ENCODE assay signal across 19 cellular contexts in the genomic region with DNA sequence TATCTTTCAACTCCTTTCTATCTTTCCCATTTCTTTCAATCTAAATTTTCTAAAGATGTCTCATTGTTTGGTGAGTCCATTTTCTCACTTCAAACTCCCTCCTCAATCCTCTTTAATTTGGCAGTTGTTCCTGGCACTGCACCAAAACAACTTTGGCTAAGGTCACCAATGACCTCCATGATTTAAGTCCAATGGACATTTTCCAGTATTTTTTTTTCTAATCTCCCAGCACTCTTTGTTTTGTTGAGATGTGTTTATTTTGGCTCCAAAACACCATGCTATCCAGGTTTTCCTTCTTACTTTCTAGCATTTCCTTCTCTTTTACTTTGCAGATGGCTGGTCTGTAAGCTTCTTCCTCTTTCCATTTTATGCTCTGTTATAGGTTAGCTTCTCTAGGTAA. TPM values are rescaled to one million over a fixed set of nuclear protein-coding genes. Genes with fewer than 3 reads are reported as not detected.
DNase-seq lines count a peak whose midpoint lies in the region; ATAC-seq, FAIRE-seq and TF ChIP-seq lines count a peak whose summit lies in the region.
"Had no signal": no experiment of that assay in that cellular context is flagged by ENCODE, and none has a peak within 500 bp of the region (broad histone marks: within the 10 kb centered on the region; RNA-seq: fewer than 3 reads in every experiment).

No MANE protein-coding gene starts in this region.

- FAIRE-seq in astrocyte (lab: Jason Lieb, UNC): no peak

- H3K9me3 ChIP-seq in SK-N-SH (no peaks in the 10 kb centered on the region), astrocyte (ENCODE audit: insufficient read depth, low read depth, low read length) (no peaks in the 10 kb centered on the region)
- H3K9me3 ChIP-seq: lower lobe of right lung had no signal

- no peak for DNase-seq in SK-N-SH
- DNase-seq in astrocyte (ENCODE audit: low read depth): peak; percentile 70
- DNase-seq in left ventricle myocardium superior: no peak
- DNase-seq in ureter (ENCODE audit: low spot score): peak; percentile 61
- DNase-seq in cortex of kidney (lab: John Stamatoyannopoulos, UW): no peak
- no peak for DNase-seq in activated naive CD8-positive, alpha-beta T cell treated with anti-CD3 and anti-CD28 coated beads for 36 hours
- DNase-seq: 8988T; activated effector memory CD4-positive, alpha-beta T cell treated with Interleukin-2 at 50 U/mL for 16 hours; effector CD4-positive, alpha-beta T cell; lower lobe of right lung; naive thymus-derived CD8-positive, alpha-beta T cell; NCI-H774; T-helper 17 cell had no signal

- no peaks in the 10 kb centered on the region for H3K9me3 Mint-ChIP-seq in astrocyte (ENCODE audit: unreplicated experiment)
- no peaks in the 10 kb centered on the region for H3K9me3 Mint-ChIP-seq in activated naive CD8-positive, alpha-beta T cell treated with anti-CD3 and anti-CD28 coated beads for 36 hours
- H3K9me3 Mint-ChIP-seq: naive thymus-derived CD8-positive, alpha-beta T cell had no signal

- H4K20me1 ChIP-seq in SK-N-SH (ENCODE audit: insufficient read depth) (no peaks in the 10 kb centered on the region), astrocyte (ENCODE audit: insufficient read depth, low read length) (no peaks in the 10 kb centered on the region)

- ATAC-seq in SK-N-SH treated with all-trans-retinoic acid at 6 μM for 48 hours (no peak), left ventricle myocardium superior (peak; percentile 50), HG03439 (IDR thresholded peaks at IDR 0.05; ENCODE audit: unreplicated experiment) (no peak)
- ATAC-seq: activated CD4-positive, CD25-positive, alpha-beta regulatory T cell treated with anti-CD3 and anti-CD28 coated beads, Interleukin-2, amount 50 U/mL, for 24 hours; lower lobe of right lung; naive thymus-derived CD8-positive, alpha-beta T cell; T-helper 17 cell had no signal

- CTCF ChIA-PET in SK-N-SH (lab: Yijun Ruan, JAX): no interaction called here

- no peaks in the 10 kb centered on the region for H3K4me1 Mint-ChIP-seq in astrocyte (ENCODE audit: low read depth, unreplicated experiment)
- H3K4me1 Mint-ChIP-seq in activated naive CD8-positive, alpha-beta T cell treated with anti-CD3 and anti-CD28 coated beads for 36 hours: no peaks in the 10 kb centered on the region

- H3K79me2 ChIP-seq in SK-N-SH (ENCODE audit: insufficient read depth): no peaks in the 10 kb centered on the region
- H3K79me2 ChIP-seq in astrocyte (ENCODE audit: insufficient read depth, low read length): no peaks in the 10 kb centered on the region

- H3K4me3 Mint-ChIP-seq in astrocyte (ENCODE audit: unreplicated experiment): no peak overlapping the region
- no peak overlapping the region for H3K4me3 Mint-ChIP-seq in activated naive CD8-positive, alpha-beta T cell treated with anti-CD3 and anti-CD28 coated beads for 36 hours
- H3K4me3 Mint-ChIP-seq: brain; naive thymus-derived CD8-positive, alpha-beta T cell; T-helper 17 cell had no signal

- no peaks in the 10 kb centered on the region for H3K9me2 ChIP-seq in SK-N-SH

- no peak overlapping the region for H2AFZ ChIP-seq in SK-N-SH (ENCODE audit: low read depth)
- H2AFZ ChIP-seq in astrocyte (ENCODE audit: low read depth, low read length): no peak overlapping the region

- H3K27ac Mint-ChIP-seq in astrocyte (ENCODE audit: unreplicated experiment): no peak overlapping the region
- H3K27ac Mint-ChIP-seq in activated naive CD8-positive, alpha-beta T cell treated with anti-CD3 and anti-CD28 coated beads for 36 hours: no peak overlapping the region
- H3K27ac Mint-ChIP-seq: brain; naive thymus-derived CD8-positive, alpha-beta T cell; T-helper 17 cell had no signal

- H3K4me3 ChIP-seq in SK-N-SH (ENCODE audit: low read depth in 2 of 2, low read length in 1 of 2) (no peak overlapping the region), astrocyte (ENCODE audit: insufficient read depth, low read depth, low read length) (no peak overlapping the region)
- H3K4me3 ChIP-seq: lower lobe of right lung had no signal

- H3K9ac ChIP-seq in SK-N-SH (no peak overlapping the region), astrocyte (ENCODE audit: low read length) (no peak overlapping the region)

- TF ChIP-seq RAD21 in SK-N-SH (IDR thresholded peaks at IDR 0.05; ENCODE audit: low read length): no peak

- H3F3A ChIP-seq in SK-N-SH (replicated peaks; ENCODE audit: insufficient read depth): peaks cover 13% of the 10 kb centered on the region

- H3K4me2 ChIP-seq in SK-N-SH: no peak overlapping the region
- H3K4me2 ChIP-seq in astrocyte (ENCODE audit: low read length): no peak overlapping the region

- H3K27ac ChIP-seq in SK-N-SH (ENCODE audit: low read depth in 2 of 2, low read length in 1 of 2) (no peak overlapping the region), astrocyte (ENCODE audit: low read depth, low read length) (no peak overlapping the region)
- H3K27ac ChIP-seq: C4-2B, lower lobe of right lung, RWPE1 had no signal

- H3K27me3 ChIP-seq in SK-N-SH (ENCODE audit: insufficient read depth): no peaks in the 10 kb centered on the region
- H3K27me3 ChIP-seq in astrocyte (ENCODE audit: insufficient read depth, low read length): no peaks in the 10 kb centered on the region

- peaks cover 0 to 7% of the 10 kb centered on the region in 2 experiments; a peak in 3 of 4 replicates for H3K4me1 ChIP-seq in SK-N-SH (ENCODE audit: control insufficient read depth in 1 of 2, insufficient read depth in 2 of 2, low read depth in 1 of 2, low read length in 1 of 2)
- peaks cover 9% of the 10 kb centered on the region for H3K4me1 ChIP-seq in astrocyte (ENCODE audit: insufficient read depth, low read length)

- TF ChIP-seq CTCF in SK-N-SH (IDR thresholded peaks at IDR 0.05): no peak
- TF ChIP-seq CTCF in astrocyte (IDR thresholded peaks at IDR 0.05; ENCODE audit: insufficient read depth, low read depth, low read length): no peak

- H3K27me3 Mint-ChIP-seq in astrocyte (ENCODE audit: low read depth, unreplicated experiment): no peaks in the 10 kb centered on the region
- no peaks in the 10 kb centered on the region for H3K27me3 Mint-ChIP-seq in activated naive CD8-positive, alpha-beta T cell treated with anti-CD3 and anti-CD28 coated beads for 36 hours
- H3K27me3 Mint-ChIP-seq: brain, T-helper 17 cell had no signal

- TF ChIP-seq EP300 in SK-N-SH (IDR thresholded peaks at IDR 0.05; ENCODE audit: borderline replicate concordance in 1 of 2, low read depth in 1 of 2, low read length in 1 of 2): no peak

- intact Hi-C loops in left ventricle myocardium superior (cut with micrococcal nuclease): no loop called here

- POLR2A ChIA-PET in SK-N-SH (lab: Yijun Ruan, JAX): no interaction called here

- no peaks in the 10 kb centered on the region for H3K36me3 ChIP-seq in SK-N-SH (replicated peaks in 1 of 2; ENCODE audit: control insufficient read depth in 1 of 2, insufficient read depth in 2 of 2, low read length in 1 of 2)
- H3K36me3 ChIP-seq in astrocyte (ENCODE audit: insufficient read depth, low read length): no peaks in the 10 kb centered on the region
- H3K36me3 ChIP-seq: lower lobe of right lung had no signal

- no peaks in the 10 kb centered on the region for H3K36me3 Mint-ChIP-seq in astrocyte (ENCODE audit: low read depth, unreplicated experiment)
- H3K36me3 Mint-ChIP-seq in activated naive CD8-positive, alpha-beta T cell treated with anti-CD3 and anti-CD28 coated beads for 36 hours: no peaks in the 10 kb centered on the region
- H3K36me3 Mint-ChIP-seq: brain; naive thymus-derived CD8-positive, alpha-beta T cell had no signal

TF ChIP-seq in SK-N-SH, 30 proteins besides CTCF, POLR2A, EP300 and RAD21 (continues in another document):
- TF ChIP-seq JUND (IDR thresholded peaks at IDR 0.05) (no peak), TEAD4 (IDR thresholded peaks at IDR 0.05; ENCODE audit: borderline replicate concordance, insufficient read depth) (no peak), MEF2A (IDR thresholded peaks at IDR 0.05; ENCODE audit: borderline replicate concordance, low read depth) (no peak)
- TF ChIP-seq, protein P1, sequence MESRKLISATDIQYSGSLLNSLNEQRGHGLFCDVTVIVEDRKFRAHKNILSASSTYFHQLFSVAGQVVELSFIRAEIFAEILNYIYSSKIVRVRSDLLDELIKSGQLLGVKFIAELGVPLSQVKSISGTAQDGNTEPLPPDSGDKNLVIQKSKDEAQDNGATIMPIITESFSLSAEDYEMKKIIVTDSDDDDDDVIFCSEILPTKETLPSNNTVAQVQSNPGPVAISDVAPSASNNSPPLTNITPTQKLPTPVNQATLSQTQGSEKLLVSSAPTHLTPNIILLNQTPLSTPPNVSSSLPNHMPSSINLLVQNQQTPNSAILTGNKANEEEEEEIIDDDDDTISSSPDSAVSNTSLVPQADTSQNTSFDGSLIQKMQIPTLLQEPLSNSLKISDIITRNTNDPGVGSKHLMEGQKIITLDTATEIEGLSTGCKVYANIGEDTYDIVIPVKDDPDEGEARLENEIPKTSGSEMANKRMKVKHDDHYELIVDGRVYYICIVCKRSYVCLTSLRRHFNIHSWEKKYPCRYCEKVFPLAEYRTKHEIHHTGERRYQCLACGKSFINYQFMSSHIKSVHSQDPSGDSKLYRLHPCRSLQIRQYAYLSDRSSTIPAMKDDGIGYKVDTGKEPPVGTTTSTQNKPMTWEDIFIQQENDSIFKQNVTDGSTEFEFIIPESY (IDR thresholded peaks at IDR 0.05; ENCODE audit: borderline replicate concordance, low read depth): no peak

TF ChIP-seq in SK-N-SH treated with all-trans-retinoic acid at 6 μM for 48 hours, 23 proteins besides CTCF, POLR2A, EP300 and RAD21 (continues in another document):
- TF ChIP-seq ZNF70 (CRISPR knock-in tag; IDR thresholded peaks at IDR 0.05): no peak
- TF ChIP-seq PPARA (CRISPR knock-in tag; IDR thresholded peaks at IDR 0.05; ENCODE audit: borderline replicate concordance): no peak
- TF ChIP-seq SNAI2 (CRISPR knock-in tag; IDR thresholded peaks at IDR 0.05): no peak
- TF ChIP-seq ZC3H10 (CRISPR knock-in tag; IDR thresholded peaks at IDR 0.05): no peak
- TF ChIP-seq ESRRG (CRISPR knock-in tag; IDR thresholded peaks at IDR 0.05): no peak
- no peak for TF ChIP-seq ZFP3 (CRISPR knock-in tag; IDR thresholded peaks at IDR 0.05)
- TF ChIP-seq, protein P2, sequence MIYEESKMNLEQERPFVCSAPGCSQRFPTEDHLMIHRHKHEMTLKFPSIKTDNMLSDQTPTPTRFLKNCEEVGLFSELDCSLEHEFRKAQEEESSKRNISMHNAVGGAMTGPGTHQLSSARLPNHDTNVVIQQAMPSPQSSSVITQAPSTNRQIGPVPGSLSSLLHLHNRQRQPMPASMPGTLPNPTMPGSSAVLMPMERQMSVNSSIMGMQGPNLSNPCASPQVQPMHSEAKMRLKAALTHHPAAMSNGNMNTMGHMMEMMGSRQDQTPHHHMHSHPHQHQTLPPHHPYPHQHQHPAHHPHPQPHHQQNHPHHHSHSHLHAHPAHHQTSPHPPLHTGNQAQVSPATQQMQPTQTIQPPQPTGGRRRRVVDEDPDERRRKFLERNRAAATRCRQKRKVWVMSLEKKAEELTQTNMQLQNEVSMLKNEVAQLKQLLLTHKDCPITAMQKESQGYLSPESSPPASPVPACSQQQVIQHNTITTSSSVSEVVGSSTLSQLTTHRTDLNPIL (CRISPR knock-in tag; IDR thresholded peaks at IDR 0.05; ENCODE audit: low read depth): no peak

RNA-seq across cellular contexts. Expression of a gene that starts 42.5 kb away (rescaled TPM):
- polyA plus RNA-seq in SK-N-SH (2012; rRNA removed): 0.61 and 0.97 TPM in 2 replicates
- polyA plus RNA-seq in SK-N-SH (2012; cell fraction: cytosol; rRNA removed): 0.54 and 0.72 TPM in 2 replicates
- 1.3 and 3.4 TPM in 2 replicates for polyA plus RNA-seq in SK-N-SH (2012; cell fraction: nucleus; rRNA removed)
- 0.16 and 0.53 TPM in 2 replicates for total RNA-seq in astrocyte
- 0.27 TPM for total RNA-seq in left ventricle myocardium superior
- 0.57 TPM for total RNA-seq in ureter
- total RNA-seq in activated naive CD8-positive, alpha-beta T cell treated with anti-CD3 and anti-CD28 coated beads for 36 hours: not detected
- total RNA-seq: naive thymus-derived CD8-positive, alpha-beta T cell; T-helper 17 cell had no signal
- polyA plus RNA-seq: naive thymus-derived CD8-positive, alpha-beta T cell had no signal

Comparison
In these comparisons a context has a peak if more than half of its experiments do, and no peak if none do; other contexts are left out.
1. DNase-seq: peak in astrocyte (single experiment) and ureter (single experiment); none in SK-N-SH (single experiment), left ventricle myocardium superior (single experiment), cortex of kidney (single experiment) and activated naive CD8-positive, alpha-beta T cell treated with anti-CD3 and anti-CD28 coated beads for 36 hours (single experiment).